1 cellular context compared by ENCODE assay signal in the genomic region with DNA sequence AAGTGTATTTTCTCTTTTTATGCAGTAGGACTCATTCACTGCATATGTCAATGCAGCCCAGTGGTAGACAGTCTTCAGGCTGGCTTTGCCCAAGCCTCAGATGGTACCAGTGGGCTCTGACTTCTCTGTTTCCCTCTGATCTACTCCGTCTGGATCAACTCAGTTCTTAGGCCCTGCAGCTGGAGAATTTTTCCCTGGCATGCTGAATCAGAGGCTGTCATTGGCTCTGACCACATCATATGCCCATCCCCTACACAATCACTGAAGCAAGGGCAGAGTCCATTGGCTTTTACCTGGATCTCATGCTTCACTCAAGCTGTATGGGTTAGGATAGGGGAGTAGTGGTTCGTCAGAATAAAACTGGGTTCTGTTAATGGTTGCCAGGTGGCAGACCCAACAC.
TF ChIP-seq lines count a peak whose summit lies in the region.

No MANE protein-coding gene starts in this region.

TF ChIP-seq in GM23338, 12 proteins besides CTCF, POLR2A, EP300 and RAD21 (continued from another document):
- TF ChIP-seq, protein P1, sequence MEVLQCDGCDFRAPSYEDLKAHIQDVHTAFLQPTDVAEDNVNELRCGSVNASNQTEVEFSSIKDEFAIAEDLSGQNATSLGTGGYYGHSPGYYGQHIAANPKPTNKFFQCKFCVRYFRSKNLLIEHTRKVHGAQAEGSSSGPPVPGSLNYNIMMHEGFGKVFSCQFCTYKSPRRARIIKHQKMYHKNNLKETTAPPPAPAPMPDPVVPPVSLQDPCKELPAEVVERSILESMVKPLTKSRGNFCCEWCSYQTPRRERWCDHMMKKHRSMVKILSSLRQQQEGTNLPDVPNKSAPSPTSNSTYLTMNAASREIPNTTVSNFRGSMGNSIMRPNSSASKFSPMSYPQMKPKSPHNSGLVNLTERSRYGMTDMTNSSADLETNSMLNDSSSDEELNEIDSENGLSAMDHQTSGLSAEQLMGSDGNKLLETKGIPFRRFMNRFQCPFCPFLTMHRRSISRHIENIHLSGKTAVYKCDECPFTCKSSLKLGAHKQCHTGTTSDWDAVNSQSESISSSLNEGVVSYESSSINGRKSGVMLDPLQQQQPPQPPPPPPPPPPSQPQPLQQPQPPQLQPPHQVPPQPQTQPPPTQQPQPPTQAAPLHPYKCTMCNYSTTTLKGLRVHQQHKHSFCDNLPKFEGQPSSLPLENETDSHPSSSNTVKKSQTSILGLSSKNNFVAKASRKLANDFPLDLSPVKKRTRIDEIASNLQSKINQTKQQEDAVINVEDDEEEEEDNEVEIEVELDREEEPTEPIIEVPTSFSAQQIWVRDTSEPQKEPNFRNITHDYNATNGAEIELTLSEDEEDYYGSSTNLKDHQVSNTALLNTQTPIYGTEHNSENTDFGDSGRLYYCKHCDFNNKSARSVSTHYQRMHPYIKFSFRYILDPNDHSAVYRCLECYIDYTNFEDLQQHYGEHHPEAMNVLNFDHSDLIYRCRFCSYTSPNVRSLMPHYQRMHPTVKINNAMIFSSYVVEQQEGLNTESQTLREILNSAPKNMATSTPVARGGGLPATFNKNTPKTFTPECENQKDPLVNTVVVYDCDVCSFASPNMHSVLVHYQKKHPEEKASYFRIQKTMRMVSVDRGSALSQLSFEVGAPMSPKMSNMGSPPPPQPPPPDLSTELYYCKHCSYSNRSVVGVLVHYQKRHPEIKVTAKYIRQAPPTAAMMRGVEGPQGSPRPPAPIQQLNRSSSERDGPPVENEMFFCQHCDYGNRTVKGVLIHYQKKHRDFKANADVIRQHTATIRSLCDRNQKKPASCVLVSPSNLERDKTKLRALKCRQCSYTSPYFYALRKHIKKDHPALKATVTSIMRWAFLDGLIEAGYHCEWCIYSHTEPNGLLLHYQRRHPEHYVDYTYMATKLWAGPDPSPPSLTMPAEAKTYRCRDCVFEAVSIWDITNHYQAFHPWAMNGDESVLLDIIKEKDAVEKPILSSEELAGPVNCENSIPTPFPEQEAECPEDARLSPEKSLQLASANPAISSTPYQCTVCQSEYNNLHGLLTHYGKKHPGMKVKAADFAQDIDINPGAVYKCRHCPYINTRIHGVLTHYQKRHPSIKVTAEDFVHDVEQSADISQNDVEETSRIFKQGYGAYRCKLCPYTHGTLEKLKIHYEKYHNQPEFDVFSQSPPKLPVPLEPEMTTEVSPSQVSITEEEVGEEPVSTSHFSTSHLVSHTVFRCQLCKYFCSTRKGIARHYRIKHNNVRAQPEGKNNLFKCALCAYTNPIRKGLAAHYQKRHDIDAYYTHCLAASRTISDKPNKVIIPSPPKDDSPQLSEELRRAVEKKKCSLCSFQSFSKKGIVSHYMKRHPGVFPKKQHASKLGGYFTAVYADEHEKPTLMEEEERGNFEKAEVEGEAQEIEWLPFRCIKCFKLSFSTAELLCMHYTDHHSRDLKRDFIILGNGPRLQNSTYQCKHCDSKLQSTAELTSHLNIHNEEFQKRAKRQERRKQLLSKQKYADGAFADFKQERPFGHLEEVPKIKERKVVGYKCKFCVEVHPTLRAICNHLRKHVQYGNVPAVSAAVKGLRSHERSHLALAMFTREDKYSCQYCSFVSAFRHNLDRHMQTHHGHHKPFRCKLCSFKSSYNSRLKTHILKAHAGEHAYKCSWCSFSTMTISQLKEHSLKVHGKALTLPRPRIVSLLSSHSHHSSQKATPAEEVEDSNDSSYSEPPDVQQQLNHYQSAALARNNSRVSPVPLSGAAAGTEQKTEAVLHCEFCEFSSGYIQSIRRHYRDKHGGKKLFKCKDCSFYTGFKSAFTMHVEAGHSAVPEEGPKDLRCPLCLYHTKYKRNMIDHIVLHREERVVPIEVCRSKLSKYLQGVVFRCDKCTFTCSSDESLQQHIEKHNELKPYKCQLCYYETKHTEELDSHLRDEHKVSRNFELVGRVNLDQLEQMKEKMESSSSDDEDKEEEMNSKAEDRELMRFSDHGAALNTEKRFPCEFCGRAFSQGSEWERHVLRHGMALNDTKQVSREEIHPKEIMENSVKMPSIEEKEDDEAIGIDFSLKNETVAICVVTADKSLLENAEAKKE (CRISPR knock-in tag; IDR thresholded peaks at IDR 0.05): no peak
- TF ChIP-seq POLR2AphosphoS5 (IDR thresholded peaks at IDR 0.05; ENCODE audit: low read depth) (no peak), JUNB (IDR thresholded peaks at IDR 0.05; ENCODE audit: unreplicated experiment) (no peak), CREB1 (CRISPR knock-in tag; IDR thresholded peaks at IDR 0.05; ENCODE audit: low read depth) (no peak)
